Comparison of ENCODE assay signal across 1 cellular context in genomic region chr1:32883338-32883737, GRCh38.
A peak's percentile ranks its signal among the peaks of the same experiment; 100 is the strongest.
TF ChIP-seq lines count a peak whose summit lies in the region.

No MANE protein-coding gene starts in this region.

TF ChIP-seq in H1, 55 proteins besides CTCF, POLR2A, EP300 and RAD21:
- TF ChIP-seq BCL11A (IDR thresholded peaks at IDR 0.05; ENCODE audit: low read depth in 2 of 2, low read length in 2 of 2) (no peak), FOSL1 (IDR thresholded peaks at IDR 0.05; ENCODE audit: insufficient read depth, low read depth, low read length) (no peak), TAF1 (IDR thresholded peaks at IDR 0.05; ENCODE audit: low read depth, low read length) (no peak), KDM1A (IDR thresholded peaks at IDR 0.05; ENCODE audit: borderline replicate concordance, low read length) (peak; percentile 55; the same call in 1 of the 2 replicates), CHD2 (IDR thresholded peaks at IDR 0.05; ENCODE audit: low read length) (no peak)
